8 cellular contexts compared by ENCODE assay signal in genomic region chr5:151156732-151157402, GRCh38. TPM values are rescaled to one million over a fixed set of nuclear protein-coding genes. Genes with fewer than 3 reads are reported as not detected.
DNase-seq lines count a peak whose midpoint lies in the region; ATAC-seq, FAIRE-seq and TF ChIP-seq lines count a peak whose summit lies in the region.

No MANE protein-coding gene starts in this region.

- H4K8ac ChIP-seq in mesendoderm (ENCODE audit: low read depth, low read length), result no peak overlapping the region

- intact Hi-C loops in Right ventricle myocardium inferior (cut with DNase I) (loop anchor here (5.0 kb wide), 1 partner anchor 65 kb away; the partner anchor contains the start of gene CCDC69), cardiac septum (cut with DNase I) (loop anchor here (5.0 kb wide), 1 partner anchor 80 kb away; no protein-coding TSS in a partner anchor), Panc1 (cut with micrococcal nuclease; ENCODE audit: unreplicated experiment) (no loop called here)

- peaks cover 43% of the 10 kb centered on the region for H3K79me2 ChIP-seq in mesendoderm (ENCODE audit: control insufficient read depth, insufficient read depth, low read length)

- no CpG with 5 or more reads among the region's 17 CpGs for WGBS in mesendoderm (ENCODE audit: extremely low coverage, insufficient coverage, low lambda C conversion rate)

- H3K9ac ChIP-seq in mesendoderm (ENCODE audit: low read length), result peak overlapping the region; percentile 96

- peak overlapping the region; percentile 54 for H2BK120ac ChIP-seq in mesendoderm (ENCODE audit: low read depth, low read length)

- peak overlapping the region; percentile 69 to 70 for H3K4me3 ChIP-seq in Panc1 (ENCODE audit: low read depth in 2 of 2, low read length in 2 of 2)
- H3K4me3 ChIP-seq in choroid plexus epithelial cell (ENCODE audit: low read depth, low read length), result peak overlapping the region; percentile 88
- H3K4me3 ChIP-seq in mesendoderm (ENCODE audit: low read length), result peak overlapping the region; percentile 84

- no peak for TF ChIP-seq CTCF in Panc1 (IDR thresholded peaks at IDR 0.05)
- TF ChIP-seq CTCF in choroid plexus epithelial cell (conservative IDR thresholded peaks at IDR 0.05; ENCODE audit: low read depth, low read length), result no peak

- H3K9me3 ChIP-seq in Panc1 (ENCODE audit: control insufficient read depth, insufficient read depth, low read depth, low read length), result no peaks in the 10 kb centered on the region

- H3K79me1 ChIP-seq in mesendoderm (ENCODE audit: low read length), result peaks cover 31% of the 10 kb centered on the region

- ATAC-seq in Right ventricle myocardium inferior (peak; percentile 32), Panc1 (peak; percentile 31; the same call in 1 of the 2 replicates)

- H4K5ac ChIP-seq in mesendoderm (ENCODE audit: low read length), result no peak overlapping the region

- peak overlapping the region; percentile 69 for H3K23ac ChIP-seq in mesendoderm (ENCODE audit: low read length)

- peak overlapping the region; percentile 71 for H2AK5ac ChIP-seq in mesendoderm (ENCODE audit: low read length)

- H3K27ac ChIP-seq in Panc1 (ENCODE audit: low read length), result peak overlapping the region; percentile 80
- H3K27ac ChIP-seq in mesendoderm (ENCODE audit: low read depth, low read length), result peak overlapping the region; percentile 65

- H3K27me3 ChIP-seq in Panc1 (ENCODE audit: control insufficient read depth, insufficient read depth, low read length) (no peaks in the 10 kb centered on the region; the same call in 1 of the 2 replicates), mesendoderm (ENCODE audit: insufficient read depth, low read length, poor library complexity) (no peaks in the 10 kb centered on the region)

- H3K36me3 ChIP-seq in Panc1 (ENCODE audit: control insufficient read depth, insufficient read depth, low read length) (no peaks in the 10 kb centered on the region; the same call in 1 of the 2 replicates), mesendoderm (ENCODE audit: control insufficient read depth, insufficient read depth, low read length) (no peaks in the 10 kb centered on the region)

- BruUV-seq in Panc1 (replicated peaks; lab: Mats Ljungman, UMichigan), result TSS peak; percentile 57

- peak overlapping the region; percentile 57 for H3K4ac ChIP-seq in mesendoderm (ENCODE audit: low read depth, low read length)

- in situ Hi-C loops in Panc1 (cut with HindIII; ENCODE audit: low pct_unique_long_range_greater_than_20kb, low sequenced_read_pairs), result no loop called here

- peak overlapping the region; percentile 94 for H3K56ac ChIP-seq in mesendoderm (ENCODE audit: low read length)

- CTCF ChIA-PET in Panc1 (lab: Charles Lee), result no interaction called here

- peak overlapping the region; percentile 39 for H2BK5ac ChIP-seq in mesendoderm (ENCODE audit: low read length)

- no peak for DNase-seq in Right ventricle myocardium inferior (ENCODE audit: missing footprints)
- DNase-seq in cardiac septum (ENCODE audit: low spot score), result no peak
- DNase-seq in Panc1 (ENCODE audit: low read depth, low spot score), result no peak
- peak; percentile 29 for DNase-seq in choroid plexus epithelial cell (ENCODE audit: low read depth)
- DNase-seq in mesendoderm, result peak; percentile 40
- peak; percentile 38 for DNase-seq in urothelium cell line (ENCODE audit: low spot score)
- DNase-seq in NCI-H1436 treated with DMSO at 0.1 percent for 48 hours (lab: John Stamatoyannopoulos, UW), result no peak
- DNase-seq in Ammon's horn (ENCODE audit: low spot score), result no peak

- H3K4me2 ChIP-seq in mesendoderm (ENCODE audit: low read length), result peak overlapping the region; percentile 94

- FAIRE-seq in urothelium cell line (lab: Jason Lieb, UNC), result no peak

- POLR2A ChIA-PET in Panc1 (lab: Charles Lee), result no interaction called here

- H2BK15ac ChIP-seq in mesendoderm (replicated peaks; ENCODE audit: low read depth), result no peak overlapping the region

- H3K4me1 ChIP-seq in Panc1 (ENCODE audit: control insufficient read depth, insufficient read depth, low read length), result 0 out of 2 replicates have a peak, but pooled peaks cover 8% of the 10 kb centered on the region
- peaks cover 26% of the 10 kb centered on the region for H3K4me1 ChIP-seq in mesendoderm (ENCODE audit: control insufficient read depth, low read depth, low read length)

- peak overlapping the region; percentile 52 for H3K18ac ChIP-seq in mesendoderm (ENCODE audit: low read length)

RNA-seq across cellular contexts. Expression of gene ANXA6, which starts 0.7 kb away (rescaled TPM):
- 222 TPM for total RNA-seq in Right ventricle myocardium inferior
- total RNA-seq in cardiac septum, result 257 TPM
- total RNA-seq in Panc1 (2021; ENCODE audit: unreplicated experiment), result 60.0 TPM
- polyA plus RNA-seq in Panc1 (2012; ENCODE audit: insufficient read length), result 95.2 TPM
- 64.5 TPM for polyA plus RNA-seq in mesendoderm (2013, experiment 1 of 2)
- 62.7 TPM for polyA plus RNA-seq in mesendoderm (2013, experiment 2 of 2)

Comparison
In these comparisons a context has a peak if more than half of its experiments do, and no peak if none do; other contexts are left out.
1. DNase-seq: peak in choroid plexus epithelial cell (single experiment), mesendoderm (single experiment) and urothelium cell line (single experiment); none in Right ventricle myocardium inferior (single experiment), cardiac septum (single experiment), Panc1 (single experiment), NCI-H1436 treated with DMSO at 0.1 percent for 48 hours (single experiment) and Ammon's horn (single experiment).
2. Peak in every context shown above with its lines, with median percentiles within 50 percentile points of each other: H3K4me3 ChIP-seq.